Comparison of ENCODE assay signal across 8 cellular contexts in genomic region chr20:2663887-2664719, GRCh38. TPM values are rescaled to one million over a fixed set of nuclear protein-coding genes. Genes with fewer than 3 reads are reported as not detected.
DNase-seq lines count a peak whose midpoint lies in the region; ATAC-seq and TF ChIP-seq lines count a peak whose summit lies in the region.

IDH3B (minus strand) TSS chr20:2664216; CDS start chr20:2664188, 28 bp downstream.

- H3K27ac ChIP-seq in temporal lobe (ENCODE audit: low read depth, low read length), result peak within 1 kb of the TSS; percentile 96

- peak within 1 kb of the TSS; percentile 95 for H3K27ac Mint-ChIP-seq in activated naive CD4-positive, alpha-beta T cell treated with anti-CD3 and anti-CD28 coated beads, Interleukin-2, amount 50 U/mL, for 24 hours

- TF ChIP-seq CTCF in HFF-Myc (IDR thresholded peaks at IDR 0.05; ENCODE audit: low read depth, low read length, missing control alignments), result no peak

- H3K9me3 Mint-ChIP-seq in activated naive CD4-positive, alpha-beta T cell treated with anti-CD3 and anti-CD28 coated beads, Interleukin-2, amount 50 U/mL, for 24 hours, result no peaks in the 10 kb centered on the region

- no peaks in the 10 kb centered on the region for H3K27me3 Mint-ChIP-seq in activated naive CD4-positive, alpha-beta T cell treated with anti-CD3 and anti-CD28 coated beads, Interleukin-2, amount 50 U/mL, for 24 hours

- H3K4me1 Mint-ChIP-seq in activated naive CD4-positive, alpha-beta T cell treated with anti-CD3 and anti-CD28 coated beads, Interleukin-2, amount 50 U/mL, for 24 hours, result peaks cover 19% of the 10 kb centered on the region

- H3K4me3 Mint-ChIP-seq in activated naive CD4-positive, alpha-beta T cell treated with anti-CD3 and anti-CD28 coated beads, Interleukin-2, amount 50 U/mL, for 24 hours, result peak within 1 kb of the TSS; percentile 90

- ATAC-seq in SK-N-SH treated with all-trans-retinoic acid at 6 μM for 48 hours, result peak; percentile 95

- peak within 1 kb of the TSS; percentile 100 for H3K4me3 ChIP-seq in HFF-Myc (replicated peaks; ENCODE audit: low read depth, low read length)

- peaks cover 10% of the 10 kb centered on the region for H3K36me3 Mint-ChIP-seq in activated naive CD4-positive, alpha-beta T cell treated with anti-CD3 and anti-CD28 coated beads, Interleukin-2, amount 50 U/mL, for 24 hours

- DNase-seq in GM03348 (ENCODE audit: low spot score) (peak; percentile 95), HFF-Myc (ENCODE audit: extremely low read depth, low read depth) (peak; percentile 80), NCI-H1048 (lab: John Stamatoyannopoulos, UW) (peak; percentile 64), globus pallidus (ENCODE audit: low spot score) (peak; percentile 89), occipital lobe (lab: John Stamatoyannopoulos, UW) (peak; percentile 86)

TF ChIP-seq in SK-N-SH treated with all-trans-retinoic acid at 6 μM for 48 hours, 23 proteins besides CTCF, POLR2A, EP300 and RAD21:
- TF ChIP-seq CSDC2 (CRISPR knock-in tag; IDR thresholded peaks at IDR 0.05), result peak; percentile 36; the same call in 1 of the 2 replicates
- no peak for TF ChIP-seq ZNF70 (CRISPR knock-in tag; IDR thresholded peaks at IDR 0.05)

RNA-seq across cellular contexts. Expression of gene IDH3B, which starts in this region (rescaled TPM):
- 51.6 TPM for total RNA-seq in occipital lobe
- 62.2 TPM for total RNA-seq in temporal lobe

Comparison
In these comparisons a context has a peak if more than half of its experiments do, and no peak if none do; other contexts are left out.
1. Peak in every context shown above with its lines: DNase-seq, ATAC-seq, H3K4me3 ChIP-seq and H3K27ac ChIP-seq.